2 cellular contexts compared by ENCODE assay signal in genomic region chr9:19174127-19174921, GRCh38.
TF ChIP-seq lines count a peak whose summit lies in the region.

No MANE protein-coding gene starts in this region.

TF ChIP-seq in HCT116, 20 proteins besides CTCF, POLR2A, EP300 and RAD21:
- no peak for TF ChIP-seq EGR1 (IDR thresholded peaks at IDR 0.05; ENCODE audit: low read depth)
- TF ChIP-seq EZH2 (IDR thresholded peaks at IDR 0.05), result no peak
- no peak for TF ChIP-seq EZH2phosphoT487 (IDR thresholded peaks at IDR 0.05; ENCODE audit: borderline replicate concordance)
- TF ChIP-seq SIN3A (IDR thresholded peaks at IDR 0.05; ENCODE audit: low read depth), result no peak
- no peak for TF ChIP-seq FOSL1 (IDR thresholded peaks at IDR 0.05; ENCODE audit: low read depth)
- no peak for TF ChIP-seq MAX (IDR thresholded peaks at IDR 0.05)
TF ChIP-seq in HCT116: peak in this region for 0.

TF ChIP-seq in GM12878, 131 proteins besides CTCF, POLR2A, EP300 and RAD21 (continues in another document):
- TF ChIP-seq ZNF217 (IDR thresholded peaks at IDR 0.05), result no peak
- TF ChIP-seq RUNX3 (IDR thresholded peaks at IDR 0.05; ENCODE audit: low read length), result peak; percentile 32; the same call in 1 of the 2 replicates
- peak; percentile 98 for TF ChIP-seq NBN (IDR thresholded peaks at IDR 0.05)
- no peak for TF ChIP-seq IKZF1 (conservative IDR thresholded peaks at IDR 0.05)
- TF ChIP-seq E4F1 (IDR thresholded peaks at IDR 0.05; ENCODE audit: borderline replicate concordance, partially characterized antibody), result peak; percentile 50
- peak; percentile 67; the same call in 1 of the 2 replicates for TF ChIP-seq IRF4 (IDR thresholded peaks at IDR 0.05; ENCODE audit: low read depth, low read length)
- peak; percentile 63 for TF ChIP-seq SMAD1 (IDR thresholded peaks at IDR 0.05; ENCODE audit: low read depth, partially characterized antibody)
- peak; percentile 74 for TF ChIP-seq ATF7 (IDR thresholded peaks at IDR 0.05; ENCODE audit: low read depth)
- TF ChIP-seq PAX8 (IDR thresholded peaks at IDR 0.05), result 0 out of 2 replicates have a peak, but pooled peaks have one; percentile 67
- no peak for TF ChIP-seq ZNF384 (IDR thresholded peaks at IDR 0.05; ENCODE audit: borderline replicate concordance, low read depth, low read length)
- TF ChIP-seq TCF7 (IDR thresholded peaks at IDR 0.05; ENCODE audit: borderline replicate concordance), result no peak
- no peak for TF ChIP-seq SMAD5 (IDR thresholded peaks at IDR 0.05; ENCODE audit: low read depth)
- TF ChIP-seq NKRF (conservative IDR thresholded peaks at IDR 0.05), result no peak
- TF ChIP-seq PML (IDR thresholded peaks at IDR 0.05; ENCODE audit: low read length), result no peak
- peak; percentile 75 for TF ChIP-seq SKIL (IDR thresholded peaks at IDR 0.05; ENCODE audit: low read depth, poor library complexity, severe bottlenecking)
- no peak for TF ChIP-seq SUPT20H (IDR thresholded peaks at IDR 0.05; ENCODE audit: borderline replicate concordance, control insufficient read depth, low read depth, low read length)
- no peak for TF ChIP-seq E2F8 (IDR thresholded peaks at IDR 0.05; ENCODE audit: low read depth, partially characterized antibody)
- no peak for TF ChIP-seq STAT1 (conservative IDR thresholded peaks at IDR 0.05)
- peak; percentile 83 for TF ChIP-seq MTA2 (IDR thresholded peaks at IDR 0.05; ENCODE audit: low read depth)
- TF ChIP-seq MYC (IDR thresholded peaks at IDR 0.05; ENCODE audit: insufficient read depth, insufficient read length, insufficient replicate concordance, low read length, severe bottlenecking), result no peak
- TF ChIP-seq SMC3 (IDR thresholded peaks at IDR 0.05; ENCODE audit: borderline replicate concordance, low read length), result peak; percentile 62; the same call in 1 of the 2 replicates
- TF ChIP-seq ZBED1 (IDR thresholded peaks at IDR 0.05; ENCODE audit: borderline replicate concordance), result no peak
- TF ChIP-seq SPI1 (IDR thresholded peaks at IDR 0.05; ENCODE audit: borderline replicate concordance, insufficient read depth, low read depth, low read length), result no peak
- peak; percentile 72 for TF ChIP-seq RELB (IDR thresholded peaks at IDR 0.05; ENCODE audit: low read depth)
- TF ChIP-seq IRF5 (IDR thresholded peaks at IDR 0.05; ENCODE audit: borderline replicate concordance), result 0 out of 2 replicates have a peak, but pooled peaks have one; percentile 15
- no peak for TF ChIP-seq LARP7 (IDR thresholded peaks at IDR 0.05)
- TF ChIP-seq MEF2B (IDR thresholded peaks at IDR 0.05; ENCODE audit: partially characterized antibody, poor library complexity, severe bottlenecking), result peak; percentile 98
- TF ChIP-seq CBX3 (IDR thresholded peaks at IDR 0.05; ENCODE audit: borderline replicate concordance, low read depth), result no peak
- TF ChIP-seq ATF3 (IDR thresholded peaks at IDR 0.05; ENCODE audit: borderline replicate concordance, extremely low read depth, low read depth, low read length), result no peak
- no peak for TF ChIP-seq ZNF687 (IDR thresholded peaks at IDR 0.05)
- TF ChIP-seq SP1 (IDR thresholded peaks at IDR 0.05; ENCODE audit: low read depth, low read length), result no peak
- TF ChIP-seq SMARCA5 (IDR thresholded peaks at IDR 0.05), result no peak
- no peak; the same call in 1 of the 2 replicates for TF ChIP-seq GATAD2B (conservative IDR thresholded peaks at IDR 0.05; ENCODE audit: low read depth)
- peak in 1 of 2 experiments; percentile 51; a peak in 1 of 4 replicates for TF ChIP-seq ETV6 (conservative IDR thresholded peaks at IDR 0.05 in 1 of 2, IDR thresholded peaks at IDR 0.05 in 1 of 2; ENCODE audit: borderline replicate concordance in 1 of 2, low read depth in 1 of 2)
- TF ChIP-seq PAX5 (IDR thresholded peaks at IDR 0.05; ENCODE audit: borderline replicate concordance, low read depth, low read length), result 0 out of 2 replicates have a peak, but pooled peaks have one; percentile 50
- TF ChIP-seq NR2C2 (IDR thresholded peaks at IDR 0.05; ENCODE audit: borderline replicate concordance, control insufficient read depth, insufficient read length, low read depth), result no peak
- no peak for TF ChIP-seq POLR2AphosphoS5 (IDR thresholded peaks at IDR 0.05; ENCODE audit: low read length)
- TF ChIP-seq JUND (IDR thresholded peaks at IDR 0.05; ENCODE audit: low read depth, low read length), result no peak
- no peak for TF ChIP-seq PBX3 (IDR thresholded peaks at IDR 0.05; ENCODE audit: insufficient replicate concordance, low read depth, low read length)
- TF ChIP-seq ZSCAN29 (IDR thresholded peaks at IDR 0.05), result no peak
- no peak for TF ChIP-seq BACH1 (IDR thresholded peaks at IDR 0.05; ENCODE audit: borderline replicate concordance)
- TF ChIP-seq YBX1 (IDR thresholded peaks at IDR 0.05), result peak; percentile 96
- TF ChIP-seq RAD51 (IDR thresholded peaks at IDR 0.05), result 0 out of 2 replicates have a peak, but pooled peaks have one; percentile 21
- peak; percentile 79 for TF ChIP-seq JUNB (IDR thresholded peaks at IDR 0.05)
